ENCODE assay signal across 1 cellular context in the genomic region with DNA sequence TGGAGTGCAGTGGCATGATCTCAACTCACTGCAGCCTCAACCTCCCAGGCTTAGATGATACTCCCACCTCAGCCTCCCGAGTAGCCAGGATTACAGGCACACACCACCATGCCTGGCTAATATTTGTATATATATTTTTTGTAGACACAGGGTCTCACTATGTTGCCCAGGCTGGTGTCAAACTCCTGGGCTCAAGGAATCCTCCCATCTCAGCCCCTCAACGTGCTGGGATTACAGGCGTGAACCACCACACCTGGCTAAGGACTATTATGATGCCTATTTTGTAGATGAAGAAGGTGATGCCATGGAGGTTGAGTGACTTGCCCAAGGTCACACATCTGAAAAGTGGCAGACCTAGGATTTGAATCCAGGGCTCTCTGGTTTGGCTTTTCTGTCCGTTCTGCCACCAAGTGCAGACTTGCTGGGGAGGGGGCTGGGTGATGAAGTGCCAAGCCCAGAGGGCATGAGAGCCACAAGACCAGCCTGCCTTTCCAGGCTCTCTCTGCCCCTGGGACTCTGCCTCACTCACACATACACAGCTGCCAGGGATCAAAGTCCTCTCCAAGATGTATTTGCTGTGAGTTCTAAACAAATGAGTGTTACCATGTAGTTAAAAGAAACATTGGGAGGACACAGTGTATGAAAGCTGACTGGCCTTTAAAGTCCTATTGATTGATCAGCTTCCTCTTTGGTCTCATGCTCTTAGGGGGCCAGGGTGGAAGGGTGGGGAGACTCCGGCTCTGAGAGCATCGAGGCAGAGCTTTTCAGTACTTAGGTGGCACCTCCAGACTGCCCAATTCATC.
TF ChIP-seq lines count a peak whose summit lies in the region.

No MANE protein-coding gene starts in this region.

TF ChIP-seq in HepG2, 621 proteins besides CTCF, POLR2A, EP300 and RAD21 (continued from another document):
- peak; percentile 32 for TF ChIP-seq ZNF687 (CRISPR knock-in tag; IDR thresholded peaks at IDR 0.05)
- TF ChIP-seq SIN3B (IDR thresholded peaks at IDR 0.05; ENCODE audit: low read length), result no peak
- TF ChIP-seq TCF7 (IDR thresholded peaks at IDR 0.05; ENCODE audit: low read depth), result peak; percentile 87
- no peak for TF ChIP-seq FIP1L1 (IDR thresholded peaks at IDR 0.05; ENCODE audit: borderline replicate concordance, insufficient read depth, low read depth, low read length)
